1 cellular context compared by ENCODE assay signal in the genomic region with DNA sequence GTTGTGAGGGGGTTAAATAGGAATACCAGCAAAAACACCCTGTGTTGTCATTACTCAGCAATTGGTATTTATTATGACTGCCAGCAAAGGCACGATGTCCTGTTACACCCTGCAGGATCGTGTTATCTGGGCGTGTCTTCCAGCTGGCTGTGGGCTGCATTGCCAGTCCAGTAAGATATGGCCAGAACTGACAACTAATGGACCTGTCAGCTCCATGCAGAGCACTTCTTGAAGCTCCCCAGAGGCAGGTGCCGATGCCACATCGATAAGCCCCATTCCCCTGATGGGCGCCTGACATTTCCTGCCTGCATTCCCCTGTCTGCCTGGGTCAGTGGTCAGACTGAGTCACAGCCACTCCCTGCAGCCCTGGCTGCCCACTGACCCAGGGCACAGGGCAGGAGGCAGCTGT.
TF ChIP-seq lines count a peak whose summit lies in the region.

No MANE protein-coding gene starts in this region.

TF ChIP-seq in HCT116, 20 proteins besides CTCF, POLR2A, EP300 and RAD21 (continued from another document):
- TF ChIP-seq, protein P1, sequence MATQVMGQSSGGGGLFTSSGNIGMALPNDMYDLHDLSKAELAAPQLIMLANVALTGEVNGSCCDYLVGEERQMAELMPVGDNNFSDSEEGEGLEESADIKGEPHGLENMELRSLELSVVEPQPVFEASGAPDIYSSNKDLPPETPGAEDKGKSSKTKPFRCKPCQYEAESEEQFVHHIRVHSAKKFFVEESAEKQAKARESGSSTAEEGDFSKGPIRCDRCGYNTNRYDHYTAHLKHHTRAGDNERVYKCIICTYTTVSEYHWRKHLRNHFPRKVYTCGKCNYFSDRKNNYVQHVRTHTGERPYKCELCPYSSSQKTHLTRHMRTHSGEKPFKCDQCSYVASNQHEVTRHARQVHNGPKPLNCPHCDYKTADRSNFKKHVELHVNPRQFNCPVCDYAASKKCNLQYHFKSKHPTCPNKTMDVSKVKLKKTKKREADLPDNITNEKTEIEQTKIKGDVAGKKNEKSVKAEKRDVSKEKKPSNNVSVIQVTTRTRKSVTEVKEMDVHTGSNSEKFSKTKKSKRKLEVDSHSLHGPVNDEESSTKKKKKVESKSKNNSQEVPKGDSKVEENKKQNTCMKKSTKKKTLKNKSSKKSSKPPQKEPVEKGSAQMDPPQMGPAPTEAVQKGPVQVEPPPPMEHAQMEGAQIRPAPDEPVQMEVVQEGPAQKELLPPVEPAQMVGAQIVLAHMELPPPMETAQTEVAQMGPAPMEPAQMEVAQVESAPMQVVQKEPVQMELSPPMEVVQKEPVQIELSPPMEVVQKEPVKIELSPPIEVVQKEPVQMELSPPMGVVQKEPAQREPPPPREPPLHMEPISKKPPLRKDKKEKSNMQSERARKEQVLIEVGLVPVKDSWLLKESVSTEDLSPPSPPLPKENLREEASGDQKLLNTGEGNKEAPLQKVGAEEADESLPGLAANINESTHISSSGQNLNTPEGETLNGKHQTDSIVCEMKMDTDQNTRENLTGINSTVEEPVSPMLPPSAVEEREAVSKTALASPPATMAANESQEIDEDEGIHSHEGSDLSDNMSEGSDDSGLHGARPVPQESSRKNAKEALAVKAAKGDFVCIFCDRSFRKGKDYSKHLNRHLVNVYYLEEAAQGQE (IDR thresholded peaks at IDR 0.05; ENCODE audit: low read depth): no peak
- TF ChIP-seq SP1 (IDR thresholded peaks at IDR 0.05; ENCODE audit: low read depth) (peak; percentile 52; the same call in 1 of the 2 replicates), EZH2phosphoT487 (IDR thresholded peaks at IDR 0.05; ENCODE audit: borderline replicate concordance) (no peak), EZH2 (IDR thresholded peaks at IDR 0.05) (no peak), CEBPB (IDR thresholded peaks at IDR 0.05; ENCODE audit: low read depth) (no peak), SIN3A (IDR thresholded peaks at IDR 0.05; ENCODE audit: low read depth) (0 out of 2 replicates have a peak, but pooled peaks have one; percentile 47)
TF ChIP-seq in HCT116: peak in this region for 5.
